8 cellular contexts compared by ENCODE assay signal in the genomic region with DNA sequence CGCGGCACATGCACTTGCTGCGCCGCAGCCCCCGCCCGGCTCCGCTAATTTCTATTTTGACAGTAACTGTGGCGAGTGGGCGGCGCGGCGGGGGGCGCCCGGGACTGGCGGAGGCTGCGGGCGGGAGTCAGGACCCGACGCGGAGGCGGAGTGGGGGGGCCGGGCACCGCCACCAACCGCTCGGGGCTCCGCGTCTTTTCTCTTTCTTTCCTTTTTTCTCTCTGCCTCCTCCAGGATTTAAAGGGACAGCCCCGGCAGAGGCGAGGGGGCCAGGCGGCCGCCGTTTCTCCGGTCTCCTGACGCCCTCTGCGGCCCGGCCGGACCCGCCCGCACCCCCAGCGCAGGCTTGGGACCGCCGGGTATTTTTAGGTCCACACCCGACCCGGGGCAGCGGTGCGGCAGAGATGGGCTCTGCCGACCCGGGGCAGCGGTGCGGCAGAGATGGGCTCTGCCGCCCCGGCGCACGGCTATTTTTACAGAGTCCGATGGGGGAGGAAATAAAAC. TPM values are rescaled to one million over a fixed set of nuclear protein-coding genes. Genes with fewer than 3 reads are reported as not detected.
DNase-seq lines count a peak whose midpoint lies in the region; ATAC-seq and FAIRE-seq lines count a peak whose summit lies in the region.

No MANE protein-coding gene starts in this region.

- peak; percentile 13 for DNase-seq in AG08395 (ENCODE audit: low spot score)
- DNase-seq in NCI-H146 (lab: John Stamatoyannopoulos, UW): peak; percentile 69
- DNase-seq in astrocyte of the hippocampus (ENCODE audit: low read depth, low spot score): peak; percentile 60
- peak; percentile 21 for DNase-seq in iPS-NIHi7 (ENCODE audit: extremely low spot score)
- no peak for DNase-seq in small intestine
- no peak for DNase-seq in RCC 7860 (ENCODE audit: low spot score)
- DNase-seq in NK-92 treated with Interleukin-12 subunit alpha and Interleukin-12 subunit beta, amount 100 ng/mL, for 24 hours (lab: John Stamatoyannopoulos, UW): no peak

- no peaks in the 10 kb centered on the region for H3K4me1 ChIP-seq in small intestine (ENCODE audit: control insufficient read depth in 2 of 2, insufficient read depth in 1 of 2, low read depth in 1 of 2, low read length in 1 of 2)

- no peaks in the 10 kb centered on the region for H3K9me3 ChIP-seq in small intestine (ENCODE audit: control insufficient read depth, low read depth)

- H3K27me3 ChIP-seq in small intestine (ENCODE audit: control insufficient read depth in 2 of 2, insufficient read depth in 2 of 2, low read length in 2 of 2): peaks cover 6 to 28% of the 10 kb centered on the region in 2 donors

- peak; percentile 9 for ATAC-seq in GM19324 (IDR thresholded peaks at IDR 0.05; ENCODE audit: low FRiP score, unreplicated experiment)

- no peak overlapping the region for H3K27ac ChIP-seq in small intestine (ENCODE audit: low read depth in 1 of 2, low read length in 1 of 2)

- 0 to 1% (median 0%) methylated on average over 47 to 55 of the region's 55 CpGs for WGBS in small intestine, 3 donors

- FAIRE-seq in small intestine (lab: Jason Lieb, UNC) (no peak), RCC 7860 (lab: Jason Lieb, UNC) (no peak)

- H3K36me3 ChIP-seq in small intestine (ENCODE audit: control insufficient read depth in 2 of 2, insufficient read depth in 2 of 2, low read length in 2 of 2): no peaks in the 10 kb centered on the region

- peak overlapping the region; percentile 41 to 78 for H3K4me3 ChIP-seq in small intestine (ENCODE audit: low read depth in 1 of 2, low read length in 2 of 2)

RNA-seq across cellular contexts. Expression of a gene that starts 0.5 kb away (rescaled TPM):
- polyA plus RNA-seq in small intestine: 1 to 10 TPM in 1 of 3 donors, under 1 TPM in 2; 0.54 to 4.1 (median 0.67) TPM

Comparison
In these comparisons a context has a peak if more than half of its experiments do, and no peak if none do; other contexts are left out.
1. DNase-seq: peak in AG08395 (single experiment), NCI-H146 (single experiment), astrocyte of the hippocampus (single experiment) and iPS-NIHi7 (single experiment); none in small intestine (single experiment), RCC 7860 (single experiment) and NK-92 treated with Interleukin-12 subunit alpha and Interleukin-12 subunit beta, amount 100 ng/mL, for 24 hours (single experiment).